Comparison of ENCODE assay signal across 1 cellular context in the genomic region with DNA sequence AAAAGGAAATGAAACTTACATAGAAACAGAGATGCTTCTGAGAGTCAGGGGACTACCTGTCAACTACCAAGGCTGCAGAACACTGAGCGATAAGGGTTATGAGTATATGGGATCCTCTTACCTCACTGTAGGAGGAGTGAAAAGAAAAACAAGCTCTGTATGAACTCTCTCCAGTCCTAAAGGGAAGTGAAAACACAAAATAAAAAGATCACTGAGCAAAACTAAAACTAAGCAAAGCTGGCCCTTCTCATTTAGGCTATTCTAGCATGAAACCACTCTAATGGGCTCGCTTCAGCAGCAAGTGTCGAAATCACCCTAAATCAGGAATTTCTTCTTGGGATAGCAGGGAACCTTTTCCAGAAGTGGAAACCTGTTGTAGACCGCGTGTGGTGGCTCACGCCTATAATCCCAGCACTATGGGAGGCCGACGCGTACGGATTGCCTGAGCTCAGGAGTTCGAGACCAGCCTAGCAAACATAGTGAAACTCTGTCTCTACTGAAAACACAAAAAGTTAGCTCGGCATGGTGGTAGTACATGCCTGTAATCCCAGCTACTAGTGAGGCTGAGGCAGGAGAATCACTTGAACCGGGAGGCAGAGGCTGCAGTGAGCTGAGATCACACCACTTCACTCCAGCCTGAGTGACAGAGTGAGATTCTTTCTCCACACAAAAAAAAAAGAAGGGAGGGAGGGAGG.
A peak's percentile ranks its signal among the peaks of the same experiment; 100 is the strongest.
TF ChIP-seq lines count a peak whose summit lies in the region.

No MANE protein-coding gene starts in this region.

TF ChIP-seq in GM12878, 131 proteins besides CTCF, POLR2A, EP300 and RAD21 (continued from another document):
- no peak for TF ChIP-seq ZNF687 (IDR thresholded peaks at IDR 0.05)
- no peak for TF ChIP-seq KDM1A (IDR thresholded peaks at IDR 0.05; ENCODE audit: borderline replicate concordance)
- TF ChIP-seq SP1 (IDR thresholded peaks at IDR 0.05; ENCODE audit: low read depth, low read length) = peak; percentile 35
- peak; percentile 29; the same call in 1 of the 2 replicates for TF ChIP-seq PAX5 (IDR thresholded peaks at IDR 0.05; ENCODE audit: borderline replicate concordance, low read depth, low read length)
- peak; percentile 55; the same call in 1 of the 2 replicates for TF ChIP-seq CREB1 (IDR thresholded peaks at IDR 0.05; ENCODE audit: low read depth)
- TF ChIP-seq DPF2 (IDR thresholded peaks at IDR 0.05) = peak; percentile 89
- TF ChIP-seq EED (IDR thresholded peaks at IDR 0.05; ENCODE audit: low read depth) = peak; percentile 90
- TF ChIP-seq ZNF622 (IDR thresholded peaks at IDR 0.05) = no peak
- TF ChIP-seq IKZF1 (conservative IDR thresholded peaks at IDR 0.05) = peak; percentile 94
- no peak for TF ChIP-seq JUND (IDR thresholded peaks at IDR 0.05; ENCODE audit: low read depth, low read length)
- TF ChIP-seq MXI1 (IDR thresholded peaks at IDR 0.05; ENCODE audit: low read depth, low read length) = 0 out of 2 replicates have a peak, but pooled peaks have one; percentile 24
- TF ChIP-seq JUNB (IDR thresholded peaks at IDR 0.05) = peak; percentile 76
- TF ChIP-seq SMARCA5 (IDR thresholded peaks at IDR 0.05) = 0 out of 2 replicates have a peak, but pooled peaks have one; percentile 48
- no peak for TF ChIP-seq SMC3 (IDR thresholded peaks at IDR 0.05; ENCODE audit: borderline replicate concordance, low read length)
- TF ChIP-seq RBBP5 (conservative IDR thresholded peaks at IDR 0.05) = no peak
- TF ChIP-seq HCFC1 (IDR thresholded peaks at IDR 0.05; ENCODE audit: low read length) = no peak
- TF ChIP-seq CBX5 (IDR thresholded peaks at IDR 0.05; ENCODE audit: low read depth) = peak; percentile 50; the same call in 1 of the 2 replicates
- TF ChIP-seq ZZZ3 (IDR thresholded peaks at IDR 0.05; ENCODE audit: control insufficient read depth, insufficient read length, low read depth) = no peak
- 0 out of 3 replicates have a peak, but pooled peaks have one; percentile 49 for TF ChIP-seq POU2F2 (IDR thresholded peaks at IDR 0.05; ENCODE audit: borderline replicate concordance, low read depth, low read length)
- TF ChIP-seq ZSCAN29 (IDR thresholded peaks at IDR 0.05) = no peak
- TF ChIP-seq MTA2 (IDR thresholded peaks at IDR 0.05; ENCODE audit: low read depth) = peak; percentile 89
- TF ChIP-seq NR2C2 (IDR thresholded peaks at IDR 0.05; ENCODE audit: borderline replicate concordance, control insufficient read depth, insufficient read length, low read depth) = no peak
- TF ChIP-seq, protein P1, sequence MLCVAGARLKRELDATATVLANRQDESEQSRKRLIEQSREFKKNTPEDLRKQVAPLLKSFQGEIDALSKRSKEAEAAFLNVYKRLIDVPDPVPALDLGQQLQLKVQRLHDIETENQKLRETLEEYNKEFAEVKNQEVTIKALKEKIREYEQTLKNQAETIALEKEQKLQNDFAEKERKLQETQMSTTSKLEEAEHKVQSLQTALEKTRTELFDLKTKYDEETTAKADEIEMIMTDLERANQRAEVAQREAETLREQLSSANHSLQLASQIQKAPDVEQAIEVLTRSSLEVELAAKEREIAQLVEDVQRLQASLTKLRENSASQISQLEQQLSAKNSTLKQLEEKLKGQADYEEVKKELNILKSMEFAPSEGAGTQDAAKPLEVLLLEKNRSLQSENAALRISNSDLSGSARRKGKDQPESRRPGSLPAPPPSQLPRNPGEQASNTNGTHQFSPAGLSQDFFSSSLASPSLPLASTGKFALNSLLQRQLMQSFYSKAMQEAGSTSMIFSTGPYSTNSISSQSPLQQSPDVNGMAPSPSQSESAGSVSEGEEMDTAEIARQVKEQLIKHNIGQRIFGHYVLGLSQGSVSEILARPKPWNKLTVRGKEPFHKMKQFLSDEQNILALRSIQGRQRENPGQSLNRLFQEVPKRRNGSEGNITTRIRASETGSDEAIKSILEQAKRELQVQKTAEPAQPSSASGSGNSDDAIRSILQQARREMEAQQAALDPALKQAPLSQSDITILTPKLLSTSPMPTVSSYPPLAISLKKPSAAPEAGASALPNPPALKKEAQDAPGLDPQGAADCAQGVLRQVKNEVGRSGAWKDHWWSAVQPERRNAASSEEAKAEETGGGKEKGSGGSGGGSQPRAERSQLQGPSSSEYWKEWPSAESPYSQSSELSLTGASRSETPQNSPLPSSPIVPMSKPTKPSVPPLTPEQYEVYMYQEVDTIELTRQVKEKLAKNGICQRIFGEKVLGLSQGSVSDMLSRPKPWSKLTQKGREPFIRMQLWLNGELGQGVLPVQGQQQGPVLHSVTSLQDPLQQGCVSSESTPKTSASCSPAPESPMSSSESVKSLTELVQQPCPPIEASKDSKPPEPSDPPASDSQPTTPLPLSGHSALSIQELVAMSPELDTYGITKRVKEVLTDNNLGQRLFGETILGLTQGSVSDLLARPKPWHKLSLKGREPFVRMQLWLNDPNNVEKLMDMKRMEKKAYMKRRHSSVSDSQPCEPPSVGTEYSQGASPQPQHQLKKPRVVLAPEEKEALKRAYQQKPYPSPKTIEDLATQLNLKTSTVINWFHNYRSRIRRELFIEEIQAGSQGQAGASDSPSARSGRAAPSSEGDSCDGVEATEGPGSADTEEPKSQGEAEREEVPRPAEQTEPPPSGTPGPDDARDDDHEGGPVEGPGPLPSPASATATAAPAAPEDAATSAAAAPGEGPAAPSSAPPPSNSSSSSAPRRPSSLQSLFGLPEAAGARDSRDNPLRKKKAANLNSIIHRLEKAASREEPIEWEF (IDR thresholded peaks at IDR 0.05; ENCODE audit: insufficient replicate concordance, low read depth, low read length) = no peak
- no peak for TF ChIP-seq ESRRA (IDR thresholded peaks at IDR 0.05; ENCODE audit: low read length)
- TF ChIP-seq TBL1XR1 (IDR thresholded peaks at IDR 0.05; ENCODE audit: low read depth, low read length) = no peak
- 0 out of 2 replicates have a peak, but pooled peaks have one; percentile 16 for TF ChIP-seq TCF12 (IDR thresholded peaks at IDR 0.05; ENCODE audit: low read depth, low read length)
- peak; percentile 70; the same call in 1 of the 2 replicates for TF ChIP-seq BMI1 (IDR thresholded peaks at IDR 0.05; ENCODE audit: borderline replicate concordance)
- TF ChIP-seq EGR1 (IDR thresholded peaks at IDR 0.05; ENCODE audit: borderline replicate concordance in 1 of 2, low read depth in 2 of 2, low read length in 2 of 2) = no peak
- TF ChIP-seq NFIC (IDR thresholded peaks at IDR 0.05; ENCODE audit: low read depth, low read length) = peak; percentile 83
- peak; percentile 61; the same call in 1 of the 2 replicates for TF ChIP-seq MLLT1 (IDR thresholded peaks at IDR 0.05)
- peak; percentile 79 for TF ChIP-seq ATF7 (IDR thresholded peaks at IDR 0.05; ENCODE audit: low read depth)
- TF ChIP-seq NR2C1 (IDR thresholded peaks at IDR 0.05) = no peak
- TF ChIP-seq CREM (IDR thresholded peaks at IDR 0.05; ENCODE audit: low read depth) = peak; percentile 62
- TF ChIP-seq, protein P2, sequence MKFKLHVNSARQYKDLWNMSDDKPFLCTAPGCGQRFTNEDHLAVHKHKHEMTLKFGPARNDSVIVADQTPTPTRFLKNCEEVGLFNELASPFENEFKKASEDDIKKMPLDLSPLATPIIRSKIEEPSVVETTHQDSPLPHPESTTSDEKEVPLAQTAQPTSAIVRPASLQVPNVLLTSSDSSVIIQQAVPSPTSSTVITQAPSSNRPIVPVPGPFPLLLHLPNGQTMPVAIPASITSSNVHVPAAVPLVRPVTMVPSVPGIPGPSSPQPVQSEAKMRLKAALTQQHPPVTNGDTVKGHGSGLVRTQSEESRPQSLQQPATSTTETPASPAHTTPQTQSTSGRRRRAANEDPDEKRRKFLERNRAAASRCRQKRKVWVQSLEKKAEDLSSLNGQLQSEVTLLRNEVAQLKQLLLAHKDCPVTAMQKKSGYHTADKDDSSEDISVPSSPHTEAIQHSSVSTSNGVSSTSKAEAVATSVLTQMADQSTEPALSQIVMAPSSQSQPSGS (IDR thresholded peaks at IDR 0.05; ENCODE audit: low read length) = peak; percentile 80
- no peak for TF ChIP-seq NFYA (IDR thresholded peaks at IDR 0.05; ENCODE audit: borderline replicate concordance, low read depth, low read length)
- TF ChIP-seq ZBED1 (IDR thresholded peaks at IDR 0.05; ENCODE audit: borderline replicate concordance) = 0 out of 2 replicates have a peak, but pooled peaks have one; percentile 13
- peak; percentile 24; the same call in 1 of the 2 replicates for TF ChIP-seq PKNOX1 (IDR thresholded peaks at IDR 0.05)
- TF ChIP-seq MEF2A (IDR thresholded peaks at IDR 0.05; ENCODE audit: insufficient read depth, low read depth, low read length) = 0 out of 2 replicates have a peak, but pooled peaks have one; percentile 36
- TF ChIP-seq SMAD5 (IDR thresholded peaks at IDR 0.05; ENCODE audit: low read depth) = no peak
- no peak for TF ChIP-seq SIX5 (IDR thresholded peaks at IDR 0.05; ENCODE audit: low read depth, low read length, severe bottlenecking)
- TF ChIP-seq ZNF24 (IDR thresholded peaks at IDR 0.05) = no peak
- TF ChIP-seq, protein P3, sequence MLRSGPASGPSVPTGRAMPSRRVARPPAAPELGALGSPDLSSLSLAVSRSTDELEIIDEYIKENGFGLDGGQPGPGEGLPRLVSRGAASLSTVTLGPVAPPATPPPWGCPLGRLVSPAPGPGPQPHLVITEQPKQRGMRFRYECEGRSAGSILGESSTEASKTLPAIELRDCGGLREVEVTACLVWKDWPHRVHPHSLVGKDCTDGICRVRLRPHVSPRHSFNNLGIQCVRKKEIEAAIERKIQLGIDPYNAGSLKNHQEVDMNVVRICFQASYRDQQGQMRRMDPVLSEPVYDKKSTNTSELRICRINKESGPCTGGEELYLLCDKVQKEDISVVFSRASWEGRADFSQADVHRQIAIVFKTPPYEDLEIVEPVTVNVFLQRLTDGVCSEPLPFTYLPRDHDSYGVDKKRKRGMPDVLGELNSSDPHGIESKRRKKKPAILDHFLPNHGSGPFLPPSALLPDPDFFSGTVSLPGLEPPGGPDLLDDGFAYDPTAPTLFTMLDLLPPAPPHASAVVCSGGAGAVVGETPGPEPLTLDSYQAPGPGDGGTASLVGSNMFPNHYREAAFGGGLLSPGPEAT (IDR thresholded peaks at IDR 0.05; ENCODE audit: low read depth) = peak; percentile 88
- no peak for TF ChIP-seq KLF5 (IDR thresholded peaks at IDR 0.05; ENCODE audit: partially characterized antibody)
